In genomic region chr11:867856-868358, GRCh38 we compare ENCODE assay signal across 26 cellular contexts.
"Had no signal": no experiment of that assay in that cellular context is flagged by ENCODE, and none has a peak within 500 bp of the region (broad histone marks: within the 10 kb centered on the region; RNA-seq: fewer than 3 reads in every experiment).

No MANE protein-coding gene starts in this region.

- H3K4me1 Mint-ChIP-seq: immature natural killer cell; memory B cell; natural killer cell; stimulated activated effector memory CD8-positive, alpha-beta T cell treated with anti-CD3 and anti-CD28 coated beads, Interleukin-12 subunit alpha, Interleukin-12 subunit beta, amount 100 ng/mL, for 72 hours had no signal

- H3K27me3 ChIP-seq: foreskin keratinocyte, neural progenitor cell, pancreas, suprapubic skin, thyroid gland had no signal

- H3K36me3 ChIP-seq: neural progenitor cell had no signal

- H3K36me3 Mint-ChIP-seq: immature natural killer cell, natural killer cell, neural progenitor cell, type B pancreatic cell had no signal

- FAIRE-seq: endothelial cell of umbilical vein, keratinocyte, pancreas, urothelium cell line had no signal

- H3K27me3 Mint-ChIP-seq: memory B cell, progenitor cell of endocrine pancreas, type B pancreatic cell had no signal

- H3K9me3 Mint-ChIP-seq: endodermal cell; immature natural killer cell; memory B cell; mesothelial cell of epicardium; natural killer cell; neural progenitor cell; stimulated activated effector memory CD8-positive, alpha-beta T cell treated with anti-CD3 and anti-CD28 coated beads, Interleukin-12 subunit alpha, Interleukin-12 subunit beta, amount 100 ng/mL, for 72 hours; type B pancreatic cell had no signal

- H3K9ac ChIP-seq: neural progenitor cell had no signal

- H3K27ac Mint-ChIP-seq: endodermal cell, immature natural killer cell, memory B cell, mesothelial cell of epicardium, natural killer cell, neural progenitor cell, progenitor cell of endocrine pancreas had no signal

- H3K4me2 ChIP-seq: neural progenitor cell had no signal

- H3K4me1 ChIP-seq: foreskin keratinocyte, left ventricle myocardium inferior, lower lobe of right lung, pancreas, thyroid gland had no signal

- H3K4me3 ChIP-seq: left ventricle myocardium inferior, lower lobe of right lung, neural progenitor cell, pancreas, suprapubic skin, thyroid gland had no signal

- H3K4me3 Mint-ChIP-seq: endodermal cell; immature natural killer cell; memory B cell; mesothelial cell of epicardium; natural killer cell; neural progenitor cell; stimulated activated effector memory CD8-positive, alpha-beta T cell treated with anti-CD3 and anti-CD28 coated beads, Interleukin-12 subunit alpha, Interleukin-12 subunit beta, amount 100 ng/mL, for 72 hours; type B pancreatic cell had no signal

- H3K9me3 ChIP-seq: left ventricle myocardium inferior, lower lobe of right lung, pancreas, suprapubic skin, thyroid gland had no signal

- H3K27ac ChIP-seq: foreskin keratinocyte, left ventricle myocardium inferior, lower lobe of right lung, neural progenitor cell, suprapubic skin, thyroid gland had no signal

- H2AFZ ChIP-seq: neural progenitor cell had no signal

- DNase-seq: effector CD4-positive, alpha-beta T cell; endodermal cell; erythroblast; foreskin keratinocyte; immature natural killer cell; left cardiac atrium; left ventricle myocardium inferior; lower lobe of right lung; natural killer cell; occipital lobe; right cardiac atrium; stimulated activated CD4-positive, alpha-beta T cell treated with anti-CD3 and anti-CD28 coated beads, Interleukin-4, amount 100 ng/mL, for 1 hour; stimulated activated CD8-positive, alpha-beta memory T cell treated with anti-CD3 and anti-CD28 coated beads, Interleukin-4, amount 100 ng/mL, for 48 hours; stimulated activated naive CD8-positive, alpha-beta T cell treated with anti-CD3 and anti-CD28 coated beads, Interleukin-15, Interleukin-2, amounts not matched to agents 100 U/mL and 50 U/mL, for 24 hours had no signal
